Comparison of ENCODE assay signal across 8 cellular contexts in the genomic region with DNA sequence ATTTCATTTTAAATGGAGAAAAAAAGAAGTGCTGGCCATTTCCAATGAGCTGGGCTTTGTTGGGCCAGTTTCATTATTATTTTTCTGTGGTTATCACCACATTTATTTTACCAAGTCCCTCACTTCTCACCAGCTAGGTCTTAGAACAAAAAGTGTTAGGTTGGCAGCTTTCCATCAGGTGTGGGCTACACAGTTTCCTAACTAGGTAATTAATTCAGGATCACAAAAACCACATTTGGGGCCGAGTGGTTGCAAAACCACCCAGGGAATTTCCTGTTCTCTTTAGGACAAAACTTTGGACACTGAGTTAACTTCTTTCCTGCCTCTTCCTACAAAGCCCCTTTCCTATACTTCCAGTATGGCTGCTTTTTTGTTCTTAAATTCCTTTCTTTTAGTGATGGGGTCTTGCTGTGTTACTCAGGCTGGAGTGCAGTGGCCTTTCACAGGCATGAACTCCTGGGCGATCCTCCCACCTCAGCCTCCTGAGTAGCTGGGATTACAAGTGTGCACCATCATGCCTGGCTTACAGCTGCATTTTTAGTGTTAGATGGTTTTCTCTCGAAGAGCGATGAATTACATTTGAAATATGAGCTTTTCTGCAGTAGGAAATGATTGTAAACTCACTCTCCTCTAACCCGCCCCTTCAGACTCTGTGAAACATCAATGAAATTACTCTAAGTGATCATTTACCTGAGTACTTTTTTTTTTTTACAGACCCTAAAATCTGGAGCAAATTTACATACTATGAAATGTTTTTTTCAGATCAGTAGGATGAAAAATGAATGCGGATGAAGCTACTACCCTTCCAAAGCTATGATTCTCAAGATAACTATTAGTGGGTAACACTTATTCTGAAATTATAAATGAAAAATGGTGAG. TPM values are rescaled to one million over a fixed set of nuclear protein-coding genes. Genes with fewer than 3 reads are reported as not detected.
DNase-seq lines count a peak whose midpoint lies in the region; TF ChIP-seq lines count a peak whose summit lies in the region.

No MANE protein-coding gene starts in this region.

- no peak for TF ChIP-seq CTCF in A673 (conservative IDR thresholded peaks at IDR 0.05; ENCODE audit: low read depth, low read length)

- no peaks in the 10 kb centered on the region for H3K9me3 Mint-ChIP-seq in T-helper 1 cell treated with Interleukin-12 subunit alpha and Interleukin-12 subunit beta and Interleukin-4 antibody, amounts not matched to agents 30 μg/mL and 1 μg/mL, for 36 hours
- H3K9me3 Mint-ChIP-seq in activated T-helper 1 cell treated with anti-CD3 and anti-CD28 coated beads, Interleukin-12 subunit alpha, Interleukin-12 subunit beta, Interleukin-2, Interleukin-4 antibody, amounts not matched to agents 30 ng/mL and 10 ng/mL and 1 ng/mL, durations not matched to agents 14 hours and 24 hours and 36 hours: no peaks in the 10 kb centered on the region

- peak overlapping the region; percentile 60 for H3K4me3 Mint-ChIP-seq in T-helper 1 cell treated with Interleukin-12 subunit alpha and Interleukin-12 subunit beta and Interleukin-4 antibody, amounts not matched to agents 30 μg/mL and 1 μg/mL, for 36 hours
- peak overlapping the region; percentile 20 for H3K4me3 Mint-ChIP-seq in activated T-helper 1 cell treated with anti-CD3 and anti-CD28 coated beads, Interleukin-12 subunit alpha, Interleukin-12 subunit beta, Interleukin-2, Interleukin-4 antibody, amounts not matched to agents 30 ng/mL and 10 ng/mL and 1 ng/mL, durations not matched to agents 14 hours and 24 hours and 36 hours

- H3K4me1 ChIP-seq in A673 (ENCODE audit: insufficient read depth, low read length, poor library complexity, severe bottlenecking): peaks cover 18% of the 10 kb centered on the region

- H3K27ac ChIP-seq in substantia nigra (ENCODE audit: low read depth, low read length, poor library complexity, severe bottlenecking) (peak overlapping the region; percentile 99), A673 (ENCODE audit: low read depth, low read length, poor library complexity, severe bottlenecking) (no peak overlapping the region)

- no peak for DNase-seq in T-helper 1 cell
- DNase-seq in activated T-helper 1 cell treated with anti-CD3 and anti-CD28 coated beads, Interleukin-12 subunit alpha, Interleukin-12 subunit beta, Interleukin-2, Interleukin-4 antibody, amounts not matched to agents 30 ng/mL and 10 ng/mL and 1 ng/mL, durations not matched to agents 14 hours and 24 hours and 36 hours (ENCODE audit: low spot score): no peak
- peak; percentile 33 for DNase-seq in iris pigment epithelial cell (ENCODE audit: low read depth)
- no peak for DNase-seq in substantia nigra (lab: John Stamatoyannopoulos, UW)
- no peak for DNase-seq in A673 (ENCODE audit: low spot score)
- no peak for DNase-seq in NCI-H1105 treated with DMSO at 0.1 percent for 48 hours (lab: John Stamatoyannopoulos, UW)
- no peak for DNase-seq in hypothalamus (lab: John Stamatoyannopoulos, UW)

- no peaks in the 10 kb centered on the region for H3K27me3 ChIP-seq in A673 (replicated peaks; ENCODE audit: insufficient read depth, low read depth, low read length, poor library complexity)

- H3K4me1 Mint-ChIP-seq in T-helper 1 cell treated with Interleukin-12 subunit alpha and Interleukin-12 subunit beta and Interleukin-4 antibody, amounts not matched to agents 30 μg/mL and 1 μg/mL, for 36 hours (ENCODE audit: low read depth): peaks cover 20% of the 10 kb centered on the region
- H3K4me1 Mint-ChIP-seq in activated T-helper 1 cell treated with anti-CD3 and anti-CD28 coated beads, Interleukin-12 subunit alpha, Interleukin-12 subunit beta, Interleukin-2, Interleukin-4 antibody, amounts not matched to agents 30 ng/mL and 10 ng/mL and 1 ng/mL, durations not matched to agents 14 hours and 24 hours and 36 hours (ENCODE audit: low read depth): peaks cover 23% of the 10 kb centered on the region

- intact Hi-C loops in activated T-helper 1 cell treated with anti-CD3 and anti-CD28 coated beads, Interleukin-12 subunit alpha, Interleukin-12 subunit beta, Interleukin-2, Interleukin-4 antibody, amounts not matched to agents 30 ng/mL and 10 ng/mL and 1 ng/mL, durations not matched to agents 14 hours and 24 hours and 36 hours (cut with micrococcal nuclease): loop anchor here (1.0 to 5.0 kb wide), 11 partner anchors 65 to 402 kb away; no protein-coding TSS in a partner anchor
- intact Hi-C loops in A673 (cut with micrococcal nuclease; ENCODE audit: unreplicated experiment): loop anchor here (2.0 to 10.0 kb wide), 7 partner anchors 102 to 400 kb away; no protein-coding TSS in a partner anchor

- H3K4me3 ChIP-seq in A673 (ENCODE audit: low read depth, low read length, poor library complexity, severe bottlenecking): no peak overlapping the region

- POLR2A ChIA-PET in A673 (lab: Charles Lee; ENCODE audit: low non-redundant PET): interaction anchor here (0.6 kb wide), 1 partner anchor 49 kb away, joined by 4 read pairs; no protein-coding TSS in a partner anchor

- H3K27me3 Mint-ChIP-seq in T-helper 1 cell treated with Interleukin-12 subunit alpha and Interleukin-12 subunit beta and Interleukin-4 antibody, amounts not matched to agents 30 μg/mL and 1 μg/mL, for 36 hours (ENCODE audit: low read depth): no peaks in the 10 kb centered on the region
- H3K27me3 Mint-ChIP-seq in activated T-helper 1 cell treated with anti-CD3 and anti-CD28 coated beads, Interleukin-12 subunit alpha, Interleukin-12 subunit beta, Interleukin-2, Interleukin-4 antibody, amounts not matched to agents 30 ng/mL and 10 ng/mL and 1 ng/mL, durations not matched to agents 14 hours and 24 hours and 36 hours (ENCODE audit: insufficient read depth): no peaks in the 10 kb centered on the region

- peaks cover 27% of the 10 kb centered on the region for H3K36me3 Mint-ChIP-seq in T-helper 1 cell treated with Interleukin-12 subunit alpha and Interleukin-12 subunit beta and Interleukin-4 antibody, amounts not matched to agents 30 μg/mL and 1 μg/mL, for 36 hours (ENCODE audit: low read depth)
- H3K36me3 Mint-ChIP-seq in activated T-helper 1 cell treated with anti-CD3 and anti-CD28 coated beads, Interleukin-12 subunit alpha, Interleukin-12 subunit beta, Interleukin-2, Interleukin-4 antibody, amounts not matched to agents 30 ng/mL and 10 ng/mL and 1 ng/mL, durations not matched to agents 14 hours and 24 hours and 36 hours (ENCODE audit: low read depth): peaks cover 19% of the 10 kb centered on the region

- CTCF ChIA-PET in A673 (lab: Charles Lee): interaction anchor here (0.5 to 3.4 kb wide), 5 partner anchors 152 to 353 kb away, joined by 3 to 14 read pairs (median 4); no protein-coding TSS in a partner anchor

- peaks cover 2% of the 10 kb centered on the region for H3K36me3 ChIP-seq in A673 (ENCODE audit: insufficient read depth, low read length, poor library complexity, severe bottlenecking)

- BruUV-seq in A673 (replicated peaks; lab: Mats Ljungman, UMichigan): no TSS peak

- H3K9me3 ChIP-seq in A673 (ENCODE audit: low read depth, low read length, poor library complexity, severe bottlenecking): no peaks in the 10 kb centered on the region

- H3K27ac Mint-ChIP-seq in T-helper 1 cell treated with Interleukin-12 subunit alpha and Interleukin-12 subunit beta and Interleukin-4 antibody, amounts not matched to agents 30 μg/mL and 1 μg/mL, for 36 hours: peak overlapping the region; percentile 81
- H3K27ac Mint-ChIP-seq in activated T-helper 1 cell treated with anti-CD3 and anti-CD28 coated beads, Interleukin-12 subunit alpha, Interleukin-12 subunit beta, Interleukin-2, Interleukin-4 antibody, amounts not matched to agents 30 ng/mL and 10 ng/mL and 1 ng/mL, durations not matched to agents 14 hours and 24 hours and 36 hours: peak overlapping the region; percentile 65

RNA-seq across cellular contexts. Expression of a gene that starts 2.6 kb away (rescaled TPM):
- 92.3 TPM in 2 replicates for total RNA-seq in activated T-helper 1 cell treated with anti-CD3 and anti-CD28 coated beads, Interleukin-12 subunit alpha, Interleukin-12 subunit beta, Interleukin-2, Interleukin-4 antibody, amounts not matched to agents 30 ng/mL and 10 ng/mL and 1 ng/mL, durations not matched to agents 14 hours and 24 hours and 36 hours
- 20.4 and 23.4 TPM in 2 replicates for total RNA-seq in A673 (2021)
